In genomic region chr12:96112733-96113132, GRCh38 we compare ENCODE assay signal across 1 cellular context.
TF ChIP-seq lines count a peak whose summit lies in the region.

No MANE protein-coding gene starts in this region.

TF ChIP-seq in HepG2, 621 proteins besides CTCF, POLR2A, EP300 and RAD21 (continued from another document):
- no peak for TF ChIP-seq ZBTB34 (CRISPR knock-in tag; IDR thresholded peaks at IDR 0.05)
- TF ChIP-seq SIX1 (CRISPR knock-in tag; IDR thresholded peaks at IDR 0.05; ENCODE audit: borderline replicate concordance) = peak; percentile 24; the same call in 1 of the 2 replicates
- no peak for TF ChIP-seq SOX13 (IDR thresholded peaks at IDR 0.05)
- TF ChIP-seq SOX13 (CRISPR knock-in tag; conservative IDR thresholded peaks at IDR 0.05 in 1 of 2, IDR thresholded peaks at IDR 0.05 in 1 of 2) = peak in 1 of 2 experiments; percentile 67; a peak in 1 of 4 replicates
- peak; percentile 55 for TF ChIP-seq TCF7 (IDR thresholded peaks at IDR 0.05; ENCODE audit: low read depth)
- TF ChIP-seq NCOR1 (IDR thresholded peaks at IDR 0.05; ENCODE audit: borderline replicate concordance, low read length) = peak; percentile 64; the same call in 1 of the 2 replicates
- peak; percentile 36 for TF ChIP-seq SKI (IDR thresholded peaks at IDR 0.05; ENCODE audit: partially characterized antibody)
- peak; percentile 46; the same call in 1 of the 2 replicates for TF ChIP-seq ARID5B (CRISPR knock-in tag; IDR thresholded peaks at IDR 0.05)
- 0 out of 2 replicates have a peak, but pooled peaks have one; percentile 27 for TF ChIP-seq GATA4 (IDR thresholded peaks at IDR 0.05; ENCODE audit: borderline replicate concordance, low read depth)
- no peak for TF ChIP-seq SOX6 (IDR thresholded peaks at IDR 0.05)
- TF ChIP-seq SOX6 (CRISPR knock-in tag; IDR thresholded peaks at IDR 0.05) = peak; percentile 40; the same call in 1 of the 2 replicates
- TF ChIP-seq TRIM24 (CRISPR knock-in tag; IDR thresholded peaks at IDR 0.05) = no peak
- no peak for TF ChIP-seq ZMYM3 (CRISPR knock-in tag; IDR thresholded peaks at IDR 0.05)
- peak; percentile 38; the same call in 1 of the 2 replicates for TF ChIP-seq RARA (CRISPR knock-in tag; IDR thresholded peaks at IDR 0.05)
TF ChIP-seq in HepG2: peak in this region for 33.
